Comparison of ENCODE assay signal across 14 cellular contexts in genomic region chr16:4411684-4412083, GRCh38. TPM values are rescaled to one million over a fixed set of nuclear protein-coding genes. Genes with fewer than 3 reads are reported as not detected.
DNase-seq lines count a peak whose midpoint lies in the region; ATAC-seq and TF ChIP-seq lines count a peak whose summit lies in the region.
"Had no signal": no experiment of that assay in that cellular context is flagged by ENCODE, and none has a peak within 500 bp of the region (broad histone marks: within the 10 kb centered on the region; RNA-seq: fewer than 3 reads in every experiment).

No MANE protein-coding gene starts in this region.

- H4K20me1 ChIP-seq in mammary epithelial cell (ENCODE audit: insufficient read depth, low read length) = no peaks in the 10 kb centered on the region

- peaks cover 78% of the 10 kb centered on the region for H3K36me3 Mint-ChIP-seq in central memory CD8-positive, alpha-beta T cell (ENCODE audit: insufficient read depth)

- no peaks in the 10 kb centered on the region for H3K27me3 Mint-ChIP-seq in central memory CD8-positive, alpha-beta T cell

- DNase-seq in H7 (peak; percentile 38), lower lobe of right lung (peak; percentile 53), skeletal muscle cell (ENCODE audit: low read depth) (peak; percentile 54), DMS53 treated with DMSO at 0.1 percent for 48 hours (lab: John Stamatoyannopoulos, UW; ENCODE audit: unreplicated experiment) (no peak), mammary epithelial cell (no peak)
- no peak for DNase-seq in central memory CD8-positive, alpha-beta T cell (ENCODE audit: low spot score in 2 of 2)
- DNase-seq in activated CD8-positive, alpha-beta memory T cell treated with anti-CD3 and anti-CD28 coated beads for 24 hours = no peak
- DNase-seq: activated CD4-positive, alpha-beta T cell treated with anti-CD3 and anti-CD28 coated beads for 1 hour; activated T-cell treated with anti-CD3 and anti-CD28 coated beads, Interleukin-2, amount 50 U/mL, for 4 hours; DMS79 treated with DMSO at 0.1 percent for 48 hours; SW 1271 had no signal

- H3K79me2 ChIP-seq in mammary epithelial cell (ENCODE audit: insufficient read depth, low read length) = peaks cover 46% of the 10 kb centered on the region

- no peak overlapping the region for H2AFZ ChIP-seq in mammary epithelial cell (ENCODE audit: low read depth, low read length)

- no peaks in the 10 kb centered on the region for H3K9me3 Mint-ChIP-seq in central memory CD8-positive, alpha-beta T cell
- H3K9me3 Mint-ChIP-seq: activated T-cell treated with anti-CD3 and anti-CD28 coated beads, Interleukin-2, amount 50 U/mL, for 4 hours had no signal

- WGBS in mammary epithelial cell (ENCODE audit: low coverage, missing lambda C conversion rate) = 34% methylated on average over 6 of the region's 16 CpGs

- H3K4me3 Mint-ChIP-seq in central memory CD8-positive, alpha-beta T cell = peak overlapping the region; percentile 29
- H3K4me3 Mint-ChIP-seq: activated T-cell treated with anti-CD3 and anti-CD28 coated beads, Interleukin-2, amount 50 U/mL, for 4 hours had no signal

- H3K27me3 ChIP-seq in H7 (ENCODE audit: control insufficient read depth, insufficient read depth, low read length) (no peaks in the 10 kb centered on the region; the same call in 1 of the 2 replicates), lower lobe of right lung (ENCODE audit: low read depth) (no peaks in the 10 kb centered on the region), mammary epithelial cell (ENCODE audit: insufficient read depth, low read length) (no peaks in the 10 kb centered on the region)
- H3K27me3 ChIP-seq: adrenal gland had no signal

- intact Hi-C loops in lower lobe of right lung (cut with DNase I) = no loop called here
- intact Hi-C loops in mammary epithelial cell (cut with micrococcal nuclease) = no loop called here

- H3K4me3 ChIP-seq in H7 (ENCODE audit: insufficient read depth, low read depth, low read length) (no peak overlapping the region), lower lobe of right lung (no peak overlapping the region), skeletal muscle cell (ENCODE audit: low read depth, low read length) (no peak overlapping the region), mammary epithelial cell (replicated peaks in 1 of 3; ENCODE audit: insufficient read depth in 1 of 3, low read depth in 2 of 3, low read length in 3 of 3) (no peak overlapping the region)
- H3K4me3 ChIP-seq: adrenal gland had no signal

- CTCF ChIA-PET in mammary epithelial cell (lab: Charles Lee; ENCODE audit: low non-redundant PET) = no interaction called here

- H3K27ac Mint-ChIP-seq in central memory CD8-positive, alpha-beta T cell (ENCODE audit: low read depth) = no peak overlapping the region

- H3K4me2 ChIP-seq in mammary epithelial cell (ENCODE audit: insufficient read depth, low read depth, low read length) = no peak overlapping the region

- H3K4me1 ChIP-seq in lower lobe of right lung (peaks cover 46% of the 10 kb centered on the region), mammary epithelial cell (ENCODE audit: insufficient read depth, low read length) (peaks cover 31% of the 10 kb centered on the region)

- H3K27ac ChIP-seq in lower lobe of right lung = peak overlapping the region; percentile 44
- H3K27ac ChIP-seq in mammary epithelial cell (ENCODE audit: insufficient read depth, low read depth, low read length) = no peak overlapping the region

- no peak overlapping the region for H3K9ac ChIP-seq in mammary epithelial cell (ENCODE audit: insufficient read depth, low read length)

- dilution Hi-C loops in mammary epithelial cell (cut with HindIII; ENCODE audit: low sequenced_read_pairs) = no loop called here

- no TSS peak for BruUV-seq in mammary epithelial cell (replicated peaks; lab: Mats Ljungman, UMichigan)

- in situ Hi-C loops in mammary epithelial cell (cut with MboI; ENCODE audit: low sequenced_read_pairs in 2 of 2) = loop anchor here in 1 of 2 donors (25.0 kb wide), 1 partner anchor 149 kb away; the partner anchor contains the start of gene TFAP4

- TF ChIP-seq CTCF in lower lobe of right lung (IDR thresholded peaks at IDR 0.05) = no peak
- no peak for TF ChIP-seq CTCF in mammary epithelial cell (conservative IDR thresholded peaks at IDR 0.05 in 1 of 2, IDR thresholded peaks at IDR 0.05 in 1 of 2; ENCODE audit: extremely low read depth in 1 of 2, insufficient read depth in 1 of 2, low read depth in 1 of 2, low read length in 2 of 2)

- no peak for ATAC-seq in central memory CD8-positive, alpha-beta T cell (replicated peaks; ENCODE audit: extremely low read depth, poor library complexity, severe bottlenecking)
- ATAC-seq in lower lobe of right lung (no peak), GM19351 (IDR thresholded peaks at IDR 0.05; ENCODE audit: unreplicated experiment) (no peak)
- ATAC-seq: activated T-cell treated with anti-CD3 and anti-CD28 coated beads, Interleukin-2, amount 50 U/mL, for 4 hours; HepG2 had no signal

- H3K36me3 ChIP-seq in H7 (replicated peaks; ENCODE audit: control insufficient read depth, insufficient read depth, low read length) = peaks cover 4% of the 10 kb centered on the region
- peaks cover 57% of the 10 kb centered on the region for H3K36me3 ChIP-seq in lower lobe of right lung
- H3K36me3 ChIP-seq in mammary epithelial cell (ENCODE audit: insufficient read depth, low read length) = no peaks in the 10 kb centered on the region

- H3K9me3 ChIP-seq in lower lobe of right lung (no peaks in the 10 kb centered on the region), mammary epithelial cell (replicated peaks; ENCODE audit: insufficient read depth, low read length) (no peaks in the 10 kb centered on the region)
- H3K9me3 ChIP-seq: adrenal gland had no signal

- peaks cover 36% of the 10 kb centered on the region for H3K4me1 Mint-ChIP-seq in central memory CD8-positive, alpha-beta T cell

RNA-seq across cellular contexts. Expression of gene CORO7, which starts 4.7 kb away (rescaled TPM):
- total RNA-seq in H7 (2014; rRNA removed; shearing (Covaris generic)) = 37.9 and 45.5 TPM in 2 replicates
- total RNA-seq in lower lobe of right lung (58.5 TPM), mammary epithelial cell (10 to 100 TPM; 10.7 to 26.0 TPM)
- polyA plus RNA-seq in mammary epithelial cell = 8.8 TPM
- 36.2 TPM for polyA minus RNA-seq in mammary epithelial cell

RNA-seq across cellular contexts. Expression of gene DNAJA3, which starts 14.0 kb away (rescaled TPM):
- 85.5 and 87.8 TPM in 2 replicates for total RNA-seq in H7 (2014; rRNA removed; shearing (Covaris generic))
- 34.6 TPM for total RNA-seq in lower lobe of right lung
- total RNA-seq in mammary epithelial cell = 10 to 100 TPM; 52.7 to 70.4 TPM
- 55.6 TPM for polyA plus RNA-seq in mammary epithelial cell
- 76.3 TPM for polyA minus RNA-seq in mammary epithelial cell

RNA-seq across cellular contexts. Expression of gene VASN, which starts 40.0 kb away (rescaled TPM):
- total RNA-seq in H7 (2014; rRNA removed; shearing (Covaris generic)) = 3.7 and 4.6 TPM in 2 replicates
- total RNA-seq in lower lobe of right lung (17.4 TPM), mammary epithelial cell (10 to 100 TPM in 1 of 2 donors, 1 to 10 TPM in 1; 5.0 to 25.5 TPM)
- polyA plus RNA-seq in mammary epithelial cell = 1.9 TPM
- 0.67 TPM for polyA minus RNA-seq in mammary epithelial cell

Comparison
In these comparisons a context has a peak if more than half of its experiments do, and no peak if none do; other contexts are left out.
1. DNase-seq: peak in H7 (single experiment), lower lobe of right lung (single experiment) and skeletal muscle cell (single experiment); none in central memory CD8-positive, alpha-beta T cell (0 of 2), DMS53 treated with DMSO at 0.1 percent for 48 hours (single experiment), mammary epithelial cell (single experiment) and activated CD8-positive, alpha-beta memory T cell treated with anti-CD3 and anti-CD28 coated beads for 24 hours (single experiment).